Comparison of ENCODE assay signal across 13 cellular contexts in the genomic region with DNA sequence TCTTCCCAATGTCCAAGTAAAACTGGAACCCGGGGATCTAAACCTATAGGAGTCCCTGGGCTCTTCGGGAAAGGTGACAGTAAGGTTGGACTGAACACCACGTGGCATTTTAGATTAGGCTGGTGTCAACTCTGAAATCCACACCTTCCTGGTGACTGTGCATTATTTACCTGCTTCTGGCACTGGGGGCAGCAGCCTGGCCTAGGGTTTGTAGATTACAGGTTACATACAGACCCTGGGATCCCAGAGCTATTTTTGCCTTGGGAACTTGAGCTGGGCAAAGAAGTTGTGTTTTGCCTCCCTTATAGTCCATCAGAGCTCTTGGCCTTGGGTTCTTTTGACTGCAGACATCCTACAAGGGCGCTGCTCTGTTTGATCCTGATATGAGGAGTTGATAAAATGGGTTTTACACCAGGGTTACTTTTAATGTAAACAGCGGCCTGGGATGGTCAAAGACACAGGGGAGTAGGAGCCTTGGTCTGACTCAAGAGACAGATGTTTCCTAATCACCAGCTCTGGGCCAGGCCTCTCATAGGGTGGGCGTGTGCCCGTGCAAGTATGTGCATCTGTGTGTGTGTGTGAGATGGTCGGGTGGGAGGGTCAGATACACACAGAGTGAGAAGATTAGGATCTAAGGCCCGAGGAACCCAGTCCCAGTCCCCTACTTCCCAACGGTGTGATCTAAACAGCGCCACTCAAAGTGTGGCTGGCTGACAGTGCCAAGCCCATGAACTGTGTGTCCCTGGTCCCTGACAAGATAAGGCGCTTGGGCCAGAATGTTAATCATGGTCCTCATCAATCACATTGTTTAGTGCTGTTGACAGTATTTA.
DNase-seq lines count a peak whose midpoint lies in the region; ATAC-seq and TF ChIP-seq lines count a peak whose summit lies in the region.
"Had no signal": no experiment of that assay in that cellular context is flagged by ENCODE, and none has a peak within 500 bp of the region (broad histone marks: within the 10 kb centered on the region; RNA-seq: fewer than 3 reads in every experiment).

No MANE protein-coding gene starts in this region.

- no peak overlapping the region for H3K4me3 Mint-ChIP-seq in activated CD8-positive, alpha-beta memory T cell treated with anti-CD3 and anti-CD28 coated beads, Interleukin-2, amount 10 ng/mL, durations not matched to agents 7 days and 5 days
- H3K4me3 Mint-ChIP-seq in activated CD8-positive, alpha-beta T cell treated with anti-CD3 and anti-CD28 coated beads, Interleukin-2, amount 10 ng/mL, durations not matched to agents 7 days and 5 days: no peak overlapping the region
- H3K4me3 Mint-ChIP-seq: memory B cell had no signal

- no peak overlapping the region for H3K4me3 ChIP-seq in fibroblast of mammary gland (ENCODE audit: control insufficient read depth, low read depth, low read length)
- H3K4me3 ChIP-seq: pancreas had no signal

- H3K27ac Mint-ChIP-seq in activated CD8-positive, alpha-beta memory T cell treated with anti-CD3 and anti-CD28 coated beads, Interleukin-2, amount 10 ng/mL, durations not matched to agents 7 days and 5 days: no peak overlapping the region
- H3K27ac Mint-ChIP-seq in activated CD8-positive, alpha-beta T cell treated with anti-CD3 and anti-CD28 coated beads, Interleukin-2, amount 10 ng/mL, durations not matched to agents 7 days and 5 days: no peak overlapping the region
- H3K27ac Mint-ChIP-seq: memory B cell had no signal

- DNase-seq in activated CD8-positive, alpha-beta memory T cell treated with anti-CD3 and anti-CD28 coated beads for 24 hours: peak; percentile 26
- DNase-seq in activated CD8-positive, alpha-beta memory T cell treated with anti-CD3 and anti-CD28 coated beads, Interleukin-2, amount 10 ng/mL, durations not matched to agents 7 days and 5 days: no peak
- DNase-seq in RPMI8226 (peak; percentile 21), fibroblast of mammary gland (ENCODE audit: low read depth) (peak; percentile 14), ureter (ENCODE audit: low spot score) (peak; percentile 32), caudate nucleus (lab: John Stamatoyannopoulos, UW) (no peak)
- DNase-seq in activated CD8-positive, alpha-beta T cell treated with anti-CD3 and anti-CD28 coated beads, Interleukin-2, amount 10 ng/mL, durations not matched to agents 7 days and 5 days: no peak
- DNase-seq: cortex of kidney, NCI-H446 treated with DMSO at 0.1 percent for 48 hours, pancreas, trophoblast cell had no signal

- H3K36me3 Mint-ChIP-seq in activated CD8-positive, alpha-beta memory T cell treated with anti-CD3 and anti-CD28 coated beads, Interleukin-2, amount 10 ng/mL, durations not matched to agents 7 days and 5 days: no peaks in the 10 kb centered on the region
- no peaks in the 10 kb centered on the region for H3K36me3 Mint-ChIP-seq in activated CD8-positive, alpha-beta T cell treated with anti-CD3 and anti-CD28 coated beads, Interleukin-2, amount 10 ng/mL, durations not matched to agents 7 days and 5 days (ENCODE audit: low read depth)

- ATAC-seq in activated CD8-positive, alpha-beta memory T cell treated with anti-CD3 and anti-CD28 coated beads, Interleukin-2, amount 10 ng/mL, durations not matched to agents 7 days and 5 days: no peak
- ATAC-seq in activated CD8-positive, alpha-beta T cell treated with anti-CD3 and anti-CD28 coated beads, Interleukin-2, amount 10 ng/mL, durations not matched to agents 7 days and 5 days: no peak
- no peak for ATAC-seq in GM18519 (IDR thresholded peaks at IDR 0.05; ENCODE audit: low FRiP score, unreplicated experiment)

- no peak for TF ChIP-seq CTCF in fibroblast of mammary gland (conservative IDR thresholded peaks at IDR 0.05; ENCODE audit: control insufficient read depth, insufficient read depth, low read depth, low read length)

- H3K9me3 Mint-ChIP-seq in activated CD8-positive, alpha-beta memory T cell treated with anti-CD3 and anti-CD28 coated beads, Interleukin-2, amount 10 ng/mL, durations not matched to agents 7 days and 5 days (ENCODE audit: low read depth): no peaks in the 10 kb centered on the region
- H3K9me3 Mint-ChIP-seq in activated CD8-positive, alpha-beta T cell treated with anti-CD3 and anti-CD28 coated beads, Interleukin-2, amount 10 ng/mL, durations not matched to agents 7 days and 5 days (ENCODE audit: insufficient read depth): no peaks in the 10 kb centered on the region
- H3K9me3 Mint-ChIP-seq: memory B cell had no signal

- peaks cover 3% of the 10 kb centered on the region for H3K4me1 Mint-ChIP-seq in activated CD8-positive, alpha-beta memory T cell treated with anti-CD3 and anti-CD28 coated beads, Interleukin-2, amount 10 ng/mL, durations not matched to agents 7 days and 5 days
- H3K4me1 Mint-ChIP-seq in activated CD8-positive, alpha-beta T cell treated with anti-CD3 and anti-CD28 coated beads, Interleukin-2, amount 10 ng/mL, durations not matched to agents 7 days and 5 days (ENCODE audit: low read depth): no peaks in the 10 kb centered on the region

- POLR2A ChIA-PET in activated CD8-positive, alpha-beta T cell treated with anti-CD3 and anti-CD28 coated beads, Interleukin-2, amount 10 ng/mL, durations not matched to agents 7 days and 5 days (lab: Charles Lee): interaction anchor here (0.6 kb wide), 1 partner anchor 214 kb away, joined by 3 read pairs; no protein-coding TSS in a partner anchor

- CTCF ChIA-PET in activated CD8-positive, alpha-beta memory T cell treated with anti-CD3 and anti-CD28 coated beads, Interleukin-2, amount 10 ng/mL, durations not matched to agents 7 days and 5 days (lab: Charles Lee): no interaction called here
- CTCF ChIA-PET in activated CD8-positive, alpha-beta T cell treated with anti-CD3 and anti-CD28 coated beads, Interleukin-2, amount 10 ng/mL, durations not matched to agents 7 days and 5 days (lab: Charles Lee): interaction anchor here (1.1 kb wide), 1 partner anchor 142 kb away, joined by 3 read pairs; no protein-coding TSS in a partner anchor

- H3K27ac ChIP-seq in caudate nucleus (ENCODE audit: low read depth, low read length): no peak overlapping the region
- H3K27ac ChIP-seq: pancreas had no signal

- H3K27me3 Mint-ChIP-seq in activated CD8-positive, alpha-beta memory T cell treated with anti-CD3 and anti-CD28 coated beads, Interleukin-2, amount 10 ng/mL, durations not matched to agents 7 days and 5 days: no peaks in the 10 kb centered on the region
- no peaks in the 10 kb centered on the region for H3K27me3 Mint-ChIP-seq in activated CD8-positive, alpha-beta T cell treated with anti-CD3 and anti-CD28 coated beads, Interleukin-2, amount 10 ng/mL, durations not matched to agents 7 days and 5 days (ENCODE audit: low read depth)
- H3K27me3 Mint-ChIP-seq: memory B cell had no signal

Comparison
In these comparisons a context has a peak if more than half of its experiments do, and no peak if none do; other contexts are left out.
1. DNase-seq: peak in activated CD8-positive, alpha-beta memory T cell treated with anti-CD3 and anti-CD28 coated beads for 24 hours (single experiment), RPMI8226 (single experiment), fibroblast of mammary gland (single experiment) and ureter (single experiment); none in activated CD8-positive, alpha-beta memory T cell treated with anti-CD3 and anti-CD28 coated beads, Interleukin-2, amount 10 ng/mL, durations not matched to agents 7 days and 5 days (single experiment), activated CD8-positive, alpha-beta T cell treated with anti-CD3 and anti-CD28 coated beads, Interleukin-2, amount 10 ng/mL, durations not matched to agents 7 days and 5 days (single experiment) and caudate nucleus (0 of 61).